8 cellular contexts compared by ENCODE assay signal in the genomic region with DNA sequence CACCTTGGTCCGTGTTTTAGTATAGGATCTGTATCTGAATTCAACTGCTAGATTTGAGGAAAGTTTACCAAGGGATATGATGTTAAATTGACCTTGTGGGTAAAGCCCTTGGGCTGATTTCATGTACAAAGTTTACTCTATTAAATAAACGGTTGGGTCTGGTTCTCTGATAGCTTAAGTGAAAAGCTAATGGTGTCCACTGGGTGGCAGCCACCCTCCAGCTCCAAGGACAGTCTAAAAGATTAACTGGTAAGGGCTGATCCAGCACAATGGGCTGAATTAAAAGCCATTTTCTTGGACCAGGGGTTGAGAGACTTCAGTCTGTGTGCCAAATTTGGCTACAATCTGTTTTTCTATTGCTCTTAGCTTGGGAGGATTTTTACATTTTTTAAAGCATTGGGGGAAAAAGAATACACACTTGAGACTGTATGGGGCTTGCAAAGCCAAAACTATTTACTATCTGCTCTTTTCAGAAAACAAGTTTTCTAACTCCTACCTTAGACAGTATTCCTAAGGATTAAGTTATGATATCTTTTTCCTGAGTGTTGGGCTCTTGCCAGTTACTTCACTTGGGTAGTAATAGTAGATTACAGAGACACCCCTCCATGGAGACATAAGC.
A peak's percentile ranks its signal among the peaks of the same experiment; 100 is the strongest.
DNase-seq lines count a peak whose midpoint lies in the region; ATAC-seq, FAIRE-seq and TF ChIP-seq lines count a peak whose summit lies in the region.

No MANE protein-coding gene starts in this region.

- CTCF ChIA-PET in A549 (lab: Yijun Ruan, JAX): interaction anchor here (0.7 to 2.4 kb wide), 27 partner anchors 9 to 661 kb away, joined by 3 to 7 read pairs (median 4); no protein-coding TSS in a partner anchor

- POLR2A ChIA-PET in A549 (lab: Yijun Ruan, JAX): no interaction called here

- DNase-seq in A549 (ENCODE audit: low read depth in 1 of 2, low spot score in 1 of 2): peak; percentile 35 to 72
- DNase-seq in GM10266 (ENCODE audit: extremely low spot score): peak; percentile 26
- peak; percentile 13 for DNase-seq in HuH-7 (ENCODE audit: low spot score)
- peak; percentile 50 for DNase-seq in SHP77 treated with DMSO at 0.1 percent for 48 hours (lab: John Stamatoyannopoulos, UW)
- DNase-seq in cerebellum (ENCODE audit: low spot score): peak; percentile 49
- DNase-seq in left kidney (ENCODE audit: low read depth, low spot score): peak; percentile 71
- DNase-seq in stimulated activated naive CD8-positive, alpha-beta T cell treated with anti-CD3 and anti-CD28 coated beads, Interleukin-15, Interleukin-2, amounts not matched to agents 100 U/mL and 50 U/mL, for 24 hours: peak; percentile 28

- TF ChIP-seq CTCF in A549 (IDR thresholded peaks at IDR 0.05) (peak; percentile 76), GM10266 (IDR thresholded peaks at IDR 0.05; ENCODE audit: control insufficient read depth, insufficient read depth, low read depth, missing control alignments) (peak; percentile 53)

- peak; percentile 83 for TF ChIP-seq RAD21 in A549 (conservative IDR thresholded peaks at IDR 0.05 in 1 of 2, IDR thresholded peaks at IDR 0.05 in 1 of 2)

- no peaks in the 10 kb centered on the region for H3K4me1 ChIP-seq in A549

- no peak overlapping the region for H3K4me3 ChIP-seq in A549

- TF ChIP-seq POLR2A in A549 (IDR thresholded peaks at IDR 0.05; ENCODE audit: low read length): no peak

- no peak for TF ChIP-seq EP300 in A549 (IDR thresholded peaks at IDR 0.05)

- H3K4me2 ChIP-seq in A549: no peak overlapping the region

- ATAC-seq in A549 (peak; percentile 99 to 100), GM21737 (IDR thresholded peaks at IDR 0.05; ENCODE audit: unreplicated experiment) (no peak)
- peak; percentile 65 for ATAC-seq in stimulated activated naive CD8-positive, alpha-beta T cell treated with anti-CD3 and anti-CD28 coated beads, Interleukin-15, Interleukin-2, amounts not matched to agents 100 U/mL and 50 U/mL, for 24 hours

- peaks cover 8% of the 10 kb centered on the region; the same call in 2 of the 3 replicates for H3K9me3 ChIP-seq in A549

- H3K27ac ChIP-seq in A549: no peak overlapping the region

- FAIRE-seq in A549 (lab: Jason Lieb, UNC): no peak

- WGBS in A549 (ENCODE audit: missing lambda C conversion rate): 1% methylated on average over 2 of the region's 2 CpGs

TF ChIP-seq in A549, 52 proteins besides CTCF, POLR2A, EP300 and RAD21:
- TF ChIP-seq MAFK (IDR thresholded peaks at IDR 0.05; ENCODE audit: partially characterized antibody) (peak; percentile 6), RNF2 (IDR thresholded peaks at IDR 0.05; ENCODE audit: borderline replicate concordance, low read depth) (no peak), SMC3 (IDR thresholded peaks at IDR 0.05) (peak; percentile 76)
- TF ChIP-seq, protein P1, sequence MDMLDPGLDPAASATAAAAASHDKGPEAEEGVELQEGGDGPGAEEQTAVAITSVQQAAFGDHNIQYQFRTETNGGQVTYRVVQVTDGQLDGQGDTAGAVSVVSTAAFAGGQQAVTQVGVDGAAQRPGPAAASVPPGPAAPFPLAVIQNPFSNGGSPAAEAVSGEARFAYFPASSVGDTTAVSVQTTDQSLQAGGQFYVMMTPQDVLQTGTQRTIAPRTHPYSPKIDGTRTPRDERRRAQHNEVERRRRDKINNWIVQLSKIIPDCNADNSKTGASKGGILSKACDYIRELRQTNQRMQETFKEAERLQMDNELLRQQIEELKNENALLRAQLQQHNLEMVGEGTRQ (IDR thresholded peaks at IDR 0.05): no peak
TF ChIP-seq in A549: peak in this region for 2.

Comparison
In these comparisons a context has a peak if more than half of its experiments do, and no peak if none do; other contexts are left out.
1. DNase-seq: peak in every context shown above with its lines; median percentile 71 in left kidney; 54 in A549; 50 in SHP77 treated with DMSO at 0.1 percent for 48 hours; 49 in cerebellum; 28 in stimulated activated naive CD8-positive, alpha-beta T cell treated with anti-CD3 and anti-CD28 coated beads, Interleukin-15, Interleukin-2, amounts not matched to agents 100 U/mL and 50 U/mL, for 24 hours; 26 in GM10266; 13 in HuH-7.